1 cellular context compared by ENCODE assay signal in genomic region chr17:40122944-40123810, GRCh38.
TF ChIP-seq lines count a peak whose summit lies in the region.

No MANE protein-coding gene starts in this region.

TF ChIP-seq in HepG2, 621 proteins besides CTCF, POLR2A, EP300 and RAD21 (continued from another document):
- TF ChIP-seq REST (IDR thresholded peaks at IDR 0.05; ENCODE audit: borderline replicate concordance in 1 of 2, low read depth in 1 of 2, low read length in 2 of 2) (0 out of 4 replicates have a peak, but pooled peaks of 1 of the 2 experiments have one; percentile 14), BCL3 (CRISPR knock-in tag; IDR thresholded peaks at IDR 0.05) (no peak; the same call in none of the 2 replicates), ELK4 (CRISPR knock-in tag; IDR thresholded peaks at IDR 0.05; ENCODE audit: borderline replicate concordance) (no peak), HOXA3 (CRISPR knock-in tag; IDR thresholded peaks at IDR 0.05) (no peak; the same call in 1 of the 2 replicates), ZNF775 (CRISPR knock-in tag; IDR thresholded peaks at IDR 0.05; ENCODE audit: borderline replicate concordance) (no peak), ERF (CRISPR knock-in tag; IDR thresholded peaks at IDR 0.05) (peak; percentile 18; the same call in 1 of the 2 replicates), TGIF2 (CRISPR knock-in tag; IDR thresholded peaks at IDR 0.05) (peak; percentile 85; the same call in 1 of the 2 replicates), ZNF710 (CRISPR knock-in tag; IDR thresholded peaks at IDR 0.05; ENCODE audit: borderline replicate concordance) (peak; percentile 28; the same call in 1 of the 2 replicates), PHF8 (CRISPR knock-in tag; IDR thresholded peaks at IDR 0.05) (peak; percentile 27; the same call in 1 of the 2 replicates), TEAD2 (CRISPR knock-in tag; IDR thresholded peaks at IDR 0.05) (0 out of 2 replicates have a peak, but pooled peaks have one; percentile 46), ZXDC (CRISPR knock-in tag; IDR thresholded peaks at IDR 0.05) (peak; percentile 73; the same call in 1 of the 2 replicates), JARID2 (CRISPR knock-in tag; IDR thresholded peaks at IDR 0.05; ENCODE audit: insufficient replicate concordance) (peak; percentile 33), FOXK2 (IDR thresholded peaks at IDR 0.05) (0 out of 2 replicates have a peak, but pooled peaks have one; percentile 42), TP53 (CRISPR knock-in tag; conservative IDR thresholded peaks at IDR 0.05) (no peak), HNF1B (CRISPR knock-in tag; IDR thresholded peaks at IDR 0.05) (peak; percentile 60; the same call in 1 of the 2 replicates), MYC (CRISPR knock-in tag; IDR thresholded peaks at IDR 0.05; ENCODE audit: borderline replicate concordance) (peak; percentile 37; the same call in 1 of the 2 replicates), FOXO1 (CRISPR knock-in tag; IDR thresholded peaks at IDR 0.05) (no peak), ZNF33A (CRISPR knock-in tag; IDR thresholded peaks at IDR 0.05; ENCODE audit: borderline replicate concordance) (0 out of 2 replicates have a peak, but pooled peaks have one; percentile 53), ZBTB38 (CRISPR knock-in tag; IDR thresholded peaks at IDR 0.05) (0 out of 2 replicates have a peak, but pooled peaks have one; percentile 42), KAT2B (IDR thresholded peaks at IDR 0.05; ENCODE audit: borderline replicate concordance, low read depth, low read length) (no peak), ARNTL (CRISPR knock-in tag; IDR thresholded peaks at IDR 0.05) (peak; percentile 21; the same call in 1 of the 2 replicates), THAP7 (CRISPR knock-in tag; IDR thresholded peaks at IDR 0.05) (peak; percentile 23; the same call in 1 of the 2 replicates), DNMT1 (CRISPR knock-in tag; IDR thresholded peaks at IDR 0.05) (peak; percentile 70; the same call in 1 of the 2 replicates), MED13 (CRISPR knock-in tag; IDR thresholded peaks at IDR 0.05) (peak; percentile 6; the same call in 1 of the 2 replicates), ZNF572 (CRISPR knock-in tag; IDR thresholded peaks at IDR 0.05) (no peak), ZBED4 (CRISPR knock-in tag; IDR thresholded peaks at IDR 0.05; ENCODE audit: borderline replicate concordance) (no peak; the same call in 1 of the 2 replicates), ZNF746 (CRISPR knock-in tag; IDR thresholded peaks at IDR 0.05) (0 out of 2 replicates have a peak, but pooled peaks have one; percentile 37)
